In genomic region chrX:21228974-21229373, GRCh38 we compare ENCODE assay signal across 1 cellular context.
TF ChIP-seq lines count a peak whose summit lies in the region.
"Not testable (repeated sequence)": the region's sequence is repeated elsewhere in the genome, so short reads cannot be mapped to it uniquely, and the experiment has no call there.

No MANE protein-coding gene starts in this region.

- not testable (repeated sequence) for H3K4me3 ChIP-seq in HEK293 (ENCODE audit: low read depth, low read length)

- CTCF ChIA-PET in HEK293 (lab: Yijun Ruan, JAX) = not testable (repeated sequence)

- H3K9me3 ChIP-seq in HEK293 (ENCODE audit: control insufficient read depth, insufficient read depth, low read depth, low read length) = not testable (repeated sequence)

- H3K27ac ChIP-seq in HEK293 (ENCODE audit: extremely low read depth, low read depth, low read length) = not testable (repeated sequence)

- H3K4me1 ChIP-seq in HEK293 (ENCODE audit: control insufficient read depth, insufficient read depth, low read length) = not testable (repeated sequence)

- H3K36me3 ChIP-seq in HEK293 (ENCODE audit: control insufficient read depth in 2 of 2, insufficient read depth in 1 of 2, low read length in 2 of 2) = not testable (repeated sequence)

- not testable (repeated sequence) for TF ChIP-seq CTCF in HEK293 (tag by site-specific recombination; IDR thresholded peaks at IDR 0.05)

- POLR2A ChIA-PET in HEK293 (lab: Yijun Ruan, JAX) = not testable (repeated sequence)

TF ChIP-seq in HEK293, 187 proteins besides CTCF, POLR2A, EP300 and RAD21:
- TF ChIP-seq SCRT1 (tag by site-specific recombination; IDR thresholded peaks at IDR 0.05; ENCODE audit: borderline replicate concordance) = peak; percentile 70; the same call in 1 of the 2 replicates
- peak; percentile 92 for TF ChIP-seq SCRT2 (tag by site-specific recombination; IDR thresholded peaks at IDR 0.05)
